ENCODE assay signal across 8 cellular contexts in the genomic region with DNA sequence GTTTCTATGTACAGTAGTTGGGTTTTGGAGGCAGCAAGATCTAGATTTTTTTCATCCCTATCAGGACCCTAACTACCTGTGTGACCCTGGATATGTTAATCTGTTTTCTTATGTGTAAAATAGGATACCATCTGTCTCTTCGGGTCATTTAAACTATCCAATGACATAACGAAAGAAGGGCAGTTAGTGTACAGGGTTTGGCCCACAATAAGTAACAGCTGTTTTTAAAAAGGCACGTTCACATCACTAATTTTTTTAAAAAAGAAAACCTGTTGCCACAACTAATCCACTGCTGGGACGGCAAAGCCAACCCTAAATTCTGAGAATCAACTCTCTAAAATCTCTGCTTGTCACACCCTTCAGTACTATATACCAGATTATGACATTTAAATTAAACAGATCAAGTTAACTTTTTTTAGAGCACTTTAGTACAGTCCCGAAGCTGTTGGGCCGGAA. TPM values are rescaled to one million over a fixed set of nuclear protein-coding genes. Genes with fewer than 3 reads are reported as not detected.
DNase-seq lines count a peak whose midpoint lies in the region; ATAC-seq and TF ChIP-seq lines count a peak whose summit lies in the region.

No MANE protein-coding gene starts in this region.

- H3K27ac ChIP-seq in adrenal gland, result peak overlapping the region in 4 of 5 donors; percentile 90 to 94 (median 92)

- H3K36me3 ChIP-seq in adrenal gland (replicated peaks in 1 of 2), result peaks cover 0 to 1% of the 10 kb centered on the region in 2 donors

- intact Hi-C loops in adrenal gland (cut with DNase I), result loop anchor here in 1 of 2 donors (10.0 kb wide), 1 partner anchor 149 kb away; a partner anchor contains a TSS

- peak overlapping the region; percentile 96 for H3K27ac Mint-ChIP-seq in memory B cell

- H3K4me1 Mint-ChIP-seq in memory B cell, result peaks cover 11% of the 10 kb centered on the region

- no peak for TF ChIP-seq CTCF in adrenal gland (IDR thresholded peaks at IDR 0.05)

- no peaks in the 10 kb centered on the region for H3K27me3 Mint-ChIP-seq in memory B cell

- H3K4me3 ChIP-seq in adrenal gland, result peak overlapping the region; percentile 18 to 98 (median 89)

- DNase-seq in adrenal gland (no peak), memory B cell (ENCODE audit: low spot score in 2 of 2) (no peak), DMS153 (lab: John Stamatoyannopoulos, UW) (no peak), COLO668 (lab: John Stamatoyannopoulos, UW; ENCODE audit: unreplicated experiment) (no peak)

- H3K4me1 ChIP-seq in adrenal gland (replicated peaks in 1 of 2), result peaks cover 9 to 20% of the 10 kb centered on the region in 2 donors

- H3K4me3 Mint-ChIP-seq in memory B cell, result peak overlapping the region; percentile 98

- TF ChIP-seq POLR2A in adrenal gland (IDR thresholded peaks at IDR 0.05), result no peak

- H3K9me3 ChIP-seq in adrenal gland (replicated peaks in 1 of 3), result no peaks in the 10 kb centered on the region

- ATAC-seq in GM18502 (IDR thresholded peaks at IDR 0.05; ENCODE audit: poor library complexity, unreplicated experiment) (peak; percentile 24), HG03064 (IDR thresholded peaks at IDR 0.05; ENCODE audit: low read depth, unreplicated experiment) (peak; percentile 21), memory B cell (ENCODE audit: low read depth) (peak; percentile 2), HG03521 (IDR thresholded peaks at IDR 0.05; ENCODE audit: unreplicated experiment) (no peak), GM19328 (IDR thresholded peaks at IDR 0.05; ENCODE audit: unreplicated experiment) (no peak)

- 2 to 6% (median 4%) methylated on average over 6 of the region's 6 CpGs for WGBS in adrenal gland, 4 donors

- H3K27me3 ChIP-seq in adrenal gland, result no peaks in the 10 kb centered on the region

- no peaks in the 10 kb centered on the region for H3K9me3 Mint-ChIP-seq in memory B cell

- H3K36me3 Mint-ChIP-seq in memory B cell, result peaks cover 4% of the 10 kb centered on the region

RNA-seq across cellular contexts. Expression of a gene that starts 0.9 kb away (rescaled TPM):
- 10 to 100 TPM; 29.9 to 57.8 (median 40.1) TPM for total RNA-seq in adrenal gland
- polyA plus RNA-seq in adrenal gland, result 10 to 100 TPM; 25.1 to 98.7 (median 85.4) TPM

RNA-seq across cellular contexts. Expression of a gene that starts 51.7 kb away (rescaled TPM):
- not detected for total RNA-seq in adrenal gland
- under 1 TPM in 1 of 3 donors, not detected in 2; 0.05 TPM for polyA plus RNA-seq in adrenal gland

Comparison
In these comparisons a context has a peak if more than half of its experiments do, and no peak if none do; other contexts are left out.
1. ATAC-seq: peak in GM18502 (single experiment), HG03064 (single experiment) and memory B cell (single experiment); none in HG03521 (single experiment) and GM19328 (single experiment).